Comparison of ENCODE assay signal across 8 cellular contexts in the genomic region with DNA sequence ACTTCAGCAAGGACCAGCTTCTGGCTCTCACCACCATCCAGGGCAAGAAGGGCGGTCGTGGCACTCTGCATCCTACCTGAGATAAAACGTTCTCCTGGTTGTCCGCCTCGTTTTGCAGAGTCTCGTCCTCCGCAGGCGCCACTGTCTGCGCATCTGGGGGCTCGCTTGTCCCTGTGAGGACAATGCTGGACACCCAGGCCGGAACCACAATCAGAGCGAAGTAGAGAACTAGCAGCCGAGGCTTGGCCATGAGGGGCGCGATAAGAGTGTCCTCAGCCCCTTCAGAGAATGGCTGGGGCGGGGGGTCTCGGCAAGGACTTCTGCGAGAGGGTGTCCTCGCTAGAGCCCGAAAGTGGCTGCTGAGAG. TPM values are rescaled to one million over a fixed set of nuclear protein-coding genes. Genes with fewer than 3 reads are reported as not detected.
A peak's percentile ranks its signal among the peaks of the same experiment; 100 is the strongest.
DNase-seq lines count a peak whose midpoint lies in the region; ATAC-seq, FAIRE-seq and TF ChIP-seq lines count a peak whose summit lies in the region.

No MANE protein-coding gene starts in this region.

- H4K91ac ChIP-seq in H1 (replicated peaks; ENCODE audit: insufficient read length, low read length), result peak overlapping the region; percentile 45

- H4K8ac ChIP-seq in H1 (ENCODE audit: extremely low read depth, insufficient read depth, low read length), result peak overlapping the region; percentile 91

- peak overlapping the region; percentile 81; the same call in 1 of the 2 replicates for H2AFZ ChIP-seq in H1 (ENCODE audit: low read length)
- no peak overlapping the region for H2AFZ ChIP-seq in neural cell (ENCODE audit: low read depth, low read length)

- H3K79me2 ChIP-seq in H1 (ENCODE audit: control insufficient read depth in 1 of 2, insufficient read depth in 2 of 2, low read length in 2 of 2) (no peaks in the 10 kb centered on the region), neural cell (replicated peaks; ENCODE audit: insufficient read depth, low read length) (no peaks in the 10 kb centered on the region)

- H3K9ac ChIP-seq in H1 (replicated peaks in 1 of 4; ENCODE audit: extremely low read depth in 1 of 4, low read depth in 3 of 4, low read length in 3 of 4), result peak overlapping the region in 2 of 4 experiments; percentile 3 to 25; a peak in 4 of 7 replicates
- H3K9ac ChIP-seq in neural cell (ENCODE audit: low read length), result peak overlapping the region; percentile 54

- peak overlapping the region; percentile 83 for H3K18ac ChIP-seq in H1 (ENCODE audit: extremely low read depth, low read length)

- DNase-seq in AG10803 (ENCODE audit: low read depth), result no peak
- DNase-seq in MG63, result no peak
- no peak for DNase-seq in H1 (ENCODE audit: low read depth in 1 of 2, low spot score in 2 of 2)
- DNase-seq in DMS153 treated with DMSO at 0.1 percent for 48 hours (lab: John Stamatoyannopoulos, UW; ENCODE audit: unreplicated experiment), result no peak
- no peak for DNase-seq in GOT3 (lab: John Stamatoyannopoulos, UW)
- no peak for DNase-seq in HuH-7.5 (ENCODE audit: low spot score)

- H3K9me2 ChIP-seq in neural cell (ENCODE audit: insufficient read depth, low read length), result no peaks in the 10 kb centered on the region

- peaks cover 10% of the 10 kb centered on the region for H3K23me2 ChIP-seq in H1 (ENCODE audit: low read depth, low read length)

- no peaks in the 10 kb centered on the region for H3F3A ChIP-seq in neural cell (ENCODE audit: insufficient read depth, low read length, poor library complexity, severe bottlenecking)

- TF ChIP-seq RAD21 in H1 (IDR thresholded peaks at IDR 0.05 in 1 of 2, conservative IDR thresholded peaks at IDR 0.05 in 1 of 2; ENCODE audit: low read depth in 2 of 2, low read length in 2 of 2) (no peak), neural cell (conservative IDR thresholded peaks at IDR 0.05) (no peak)

- CTCF ChIA-PET in H1 (lab: Charles Lee; ENCODE audit: partially characterized antibody), result interaction anchor here (1.0 to 2.7 kb wide), 9 partner anchors 9 to 231 kb away, joined by 3 to 22 read pairs (median 6); no protein-coding TSS in a partner anchor

- peaks cover 4 to 11% (median 8%) of the 10 kb centered on the region in 4 experiments for H3K4me1 ChIP-seq in H1 (replicated peaks in 1 of 4; ENCODE audit: control insufficient read depth in 3 of 4, insufficient read depth in 4 of 4, low read length in 3 of 4)

- H3K79me1 ChIP-seq in H1 (ENCODE audit: low read depth, low read length), result no peaks in the 10 kb centered on the region

- H3K27ac ChIP-seq in H1 (ENCODE audit: low read depth, low read length) (no peak overlapping the region), neural cell (ENCODE audit: low read length) (no peak overlapping the region)

- 42% methylated on average over 20 of the region's 20 CpGs; no CpG with 5 or more reads in 1 of the 2 experiments for WGBS in H1 (ENCODE audit: extremely low coverage in 1 of 2, insufficient coverage in 1 of 2, insufficient read length in 1 of 2, insufficient replicate concordance in 2 of 2, low coverage in 1 of 2, low lambda C conversion rate in 2 of 2, missing lambda C conversion rate in 1 of 2), 2 experiments

- peak overlapping the region; percentile 86 for H3K4me3 ChIP-seq in AG10803 (ENCODE audit: low read length)
- H3K4me3 ChIP-seq in MG63, result peak overlapping the region; percentile 59
- H3K4me3 ChIP-seq in H1 (ENCODE audit: extremely low read depth in 1 of 4, insufficient read depth in 2 of 4, low read depth in 3 of 4, low read length in 4 of 4), result peak overlapping the region; percentile 59 to 81 (median 68)
- peak overlapping the region; percentile 78 for H3K4me3 ChIP-seq in neural cell (ENCODE audit: low read length)

- TF ChIP-seq CTCF in AG10803 (conservative IDR thresholded peaks at IDR 0.05; ENCODE audit: low read length), result no peak
- TF ChIP-seq CTCF in H1 (IDR thresholded peaks at IDR 0.05; ENCODE audit: control extremely low read depth in 1 of 3, insufficient read depth in 1 of 3, low read depth in 1 of 3, low read length in 3 of 3), result no peak
- TF ChIP-seq CTCF in neural cell (IDR thresholded peaks at IDR 0.05; ENCODE audit: poor library complexity, severe bottlenecking), result no peak

- no peak for FAIRE-seq in H1 (lab: Jason Lieb, UNC)

- no peak overlapping the region for H2AK5ac ChIP-seq in H1 (ENCODE audit: low read depth, low read length)

- TF ChIP-seq POLR2A in H1 (IDR thresholded peaks at IDR 0.05; ENCODE audit: control extremely low read depth in 1 of 2, low read depth in 2 of 2, low read length in 2 of 2), result no peak

- no peak overlapping the region; the same call in 1 of the 2 replicates for H2BK12ac ChIP-seq in H1 (ENCODE audit: low read depth, low read length)

- H2BK15ac ChIP-seq in H1 (ENCODE audit: low read length), result peak overlapping the region; percentile 75; the same call in 1 of the 2 replicates

- TF ChIP-seq EP300 in H1 (IDR thresholded peaks at IDR 0.05; ENCODE audit: borderline replicate concordance in 1 of 2, low read depth in 2 of 2, low read length in 2 of 2) (no peak), neural cell (conservative IDR thresholded peaks at IDR 0.05; ENCODE audit: poor library complexity, severe bottlenecking) (no peak)

- H3K23ac ChIP-seq in H1 (ENCODE audit: insufficient read length), result no peak overlapping the region

- no peak for ATAC-seq in HG02981 (IDR thresholded peaks at IDR 0.05; ENCODE audit: unreplicated experiment)

- no peak overlapping the region for H3K56ac ChIP-seq in H1 (replicated peaks; ENCODE audit: insufficient read length, low read depth, low read length)

- POLR2A ChIA-PET in H1 (lab: Charles Lee; ENCODE audit: partially characterized antibody), result interaction anchor here (1.3 to 1.8 kb wide), 3 partner anchors 11 to 108 kb away, joined by 3 to 4 read pairs (median 3); no protein-coding TSS in a partner anchor

- H2BK120ac ChIP-seq in H1 (replicated peaks; ENCODE audit: low read depth, low read length), result no peak overlapping the region

- H2BK20ac ChIP-seq in H1 (ENCODE audit: low read length), result no peak overlapping the region

- H3K4me2 ChIP-seq in H1 (ENCODE audit: insufficient read depth in 1 of 2, low read depth in 2 of 2, low read length in 2 of 2), result peak overlapping the region; percentile 74 to 83
- H3K4me2 ChIP-seq in neural cell (ENCODE audit: low read length), result peak overlapping the region; percentile 49

- H3K14ac ChIP-seq in H1 (ENCODE audit: insufficient read length), result no peak overlapping the region

- no peak overlapping the region for H4K5ac ChIP-seq in H1 (ENCODE audit: insufficient read length, low read depth, low read length)

- H3K36me3 ChIP-seq in MG63 (no peaks in the 10 kb centered on the region), H1 (ENCODE audit: control insufficient read depth in 2 of 4, insufficient read depth in 4 of 4, low read length in 3 of 4) (no peaks in the 10 kb centered on the region), neural cell (ENCODE audit: insufficient read depth, low read length) (no peaks in the 10 kb centered on the region)

- H2BK5ac ChIP-seq in H1 (ENCODE audit: low read depth, low read length), result no peak overlapping the region

- H3K27me3 ChIP-seq in MG63 (no peaks in the 10 kb centered on the region), H1 (replicated peaks in 1 of 4; ENCODE audit: control insufficient read depth in 3 of 4, extremely low read depth in 1 of 4, insufficient read depth in 3 of 4, low read length in 3 of 4) (peaks cover 1 to 30% (median 23%) of the 10 kb centered on the region in 4 experiments), neural cell (ENCODE audit: insufficient read depth, low read depth, low read length) (peaks cover 32% of the 10 kb centered on the region)

- H3K9me3 ChIP-seq in MG63 (peaks cover 13% of the 10 kb centered on the region), H1 (ENCODE audit: insufficient read depth in 2 of 2, low read depth in 1 of 2, low read length in 1 of 2) (no peaks in the 10 kb centered on the region), neural cell (ENCODE audit: low read length) (no peaks in the 10 kb centered on the region)

- H4K20me1 ChIP-seq in H1 (replicated peaks in 1 of 2; ENCODE audit: control insufficient read depth in 1 of 2, insufficient read depth in 2 of 2, low read length in 2 of 2) (peaks cover 0 to 3% of the 10 kb centered on the region in 2 experiments), neural cell (ENCODE audit: insufficient read depth) (no peaks in the 10 kb centered on the region)

- H3K4ac ChIP-seq in H1 (replicated peaks; ENCODE audit: insufficient read length, low read depth, low read length), result no peak overlapping the region

TF ChIP-seq in H1, 55 proteins besides CTCF, POLR2A, EP300 and RAD21:
- TF ChIP-seq EZH2 (IDR thresholded peaks at IDR 0.05; ENCODE audit: low read depth, low read length, severe bottlenecking) (peak; percentile 29), TAF1 (IDR thresholded peaks at IDR 0.05; ENCODE audit: low read depth, low read length) (no peak)
TF ChIP-seq in H1: peak in this region for 1.

TF ChIP-seq in neural cell, 6 proteins besides CTCF, POLR2A, EP300 and RAD21 (continues in another document):
- no peak for TF ChIP-seq EZH2 (IDR thresholded peaks at IDR 0.05; ENCODE audit: borderline replicate concordance, insufficient read depth, low read length, poor library complexity, severe bottlenecking)

RNA-seq across cellular contexts. Expression of gene OLFML2B, which starts 0.5 kb away (rescaled TPM):
- 0.20 TPM in 1 of 2 replicates, not detected in the other for total RNA-seq in MG63 (2014; rRNA removed; shearing (Covaris generic); ENCODE audit: low replicate concordance)
- total RNA-seq in H1 (2021; fragmentation: NEBNext Ultra II Directional; extraction: Animal tissue kit (Norgen Biotek cat#: 25700)), result 8.4 and 10.4 TPM in 2 replicates
- polyA plus RNA-seq in H1 (2011; rRNA removed) (6.5 and 7.8 TPM in 2 replicates), neural cell (0.68 and 0.78 TPM in 2 replicates)
- 4.4 TPM for polyA plus RNA-seq in H1 (2011; cell fraction: cytosol; rRNA removed)
- polyA plus RNA-seq in H1 (2011; cell fraction: nucleus; rRNA removed), result 8.2 TPM
- 8.7 to 11.2 TPM (median 10.2 TPM) in 4 replicates for polyA plus RNA-seq in H1 (2012, experiment 1 of 2)
- 5.0 TPM for polyA plus RNA-seq in H1 (2012, experiment 2 of 2)
- polyA plus RNA-seq in H1 (2013, experiment 1 of 2), result 17.4 TPM
- polyA plus RNA-seq in H1 (2013, experiment 2 of 2), result 14.7 TPM
- polyA minus RNA-seq in H1 (2011; rRNA and poly(A)+ RNA removed), result 4.4 and 10.8 TPM in 2 replicates
- polyA minus RNA-seq in H1 (2011; cell fraction: cytosol; rRNA and poly(A)+ RNA removed), result 4.8 TPM
- polyA minus RNA-seq in H1 (2011; cell fraction: nucleus; rRNA and poly(A)+ RNA removed), result 3.3 TPM
- polyA minus RNA-seq in neural cell, result 0.93 TPM in 1 of 2 replicates, not detected in the other

RNA-seq across cellular contexts. Expression of gene NOS1AP, which starts 46.3 kb away (rescaled TPM):
- not detected in 2 replicates for total RNA-seq in MG63 (2014; rRNA removed; shearing (Covaris generic); ENCODE audit: low replicate concordance)
- 11.4 and 12.1 TPM in 2 replicates for total RNA-seq in H1 (2021; fragmentation: NEBNext Ultra II Directional; extraction: Animal tissue kit (Norgen Biotek cat#: 25700))
- polyA plus RNA-seq in H1 (2011; rRNA removed) (2.4 and 4.9 TPM in 2 replicates), neural cell (5.3 and 6.2 TPM in 2 replicates)
- polyA plus RNA-seq in H1 (2011; cell fraction: cytosol; rRNA removed), result 2.4 TPM
- polyA plus RNA-seq in H1 (2011; cell fraction: nucleus; rRNA removed), result 9.6 TPM
- 5.1 to 7.5 TPM (median 5.5 TPM) in 4 replicates for polyA plus RNA-seq in H1 (2012, experiment 1 of 2)
- 3.4 TPM for polyA plus RNA-seq in H1 (2012, experiment 2 of 2)
- polyA plus RNA-seq in H1 (2013, experiment 1 of 2), result 4.1 TPM
- polyA plus RNA-seq in H1 (2013, experiment 2 of 2), result 4.1 TPM
- polyA minus RNA-seq in H1 (2011; rRNA and poly(A)+ RNA removed), result 5.8 and 8.0 TPM in 2 replicates
- 10.8 TPM for polyA minus RNA-seq in H1 (2011; cell fraction: cytosol; rRNA and poly(A)+ RNA removed)
- 30.6 TPM for polyA minus RNA-seq in H1 (2011; cell fraction: nucleus; rRNA and poly(A)+ RNA removed)
- polyA minus RNA-seq in neural cell, result 14.1 and 20.7 TPM in 2 replicates

Comparison
In these comparisons a context has a peak if more than half of its experiments do, and no peak if none do; other contexts are left out.
1. RNA of gene NOS1AP, which starts 46.3 kb away (total RNA-seq): 11.4 to 12.1 TPM in H1; not detected in MG63; every median in the first group is over 10 times any median in the second.
2. Peak in every context shown above with its lines, with median percentiles within 50 percentile points of each other: H3K4me3 ChIP-seq.